In genomic region chr17:58376472-58376921, GRCh38 we compare ENCODE assay signal across 1 cellular context.
TF ChIP-seq lines count a peak whose summit lies in the region.

No MANE protein-coding gene starts in this region.

TF ChIP-seq in H1, 55 proteins besides CTCF, POLR2A, EP300 and RAD21:
- TF ChIP-seq TEAD4 (IDR thresholded peaks at IDR 0.05; ENCODE audit: low read depth, low read length) (peak; percentile 80), CHD7 (IDR thresholded peaks at IDR 0.05; ENCODE audit: insufficient replicate concordance, low read length) (no peak)
TF ChIP-seq in H1: peak in this region for 1.
